In genomic region chr9:72315510-72316287, GRCh38 we compare ENCODE assay signal across 8 cellular contexts. TPM values are rescaled to one million over a fixed set of nuclear protein-coding genes. Genes with fewer than 3 reads are reported as not detected.
A peak's percentile ranks its signal among the peaks of the same experiment; 100 is the strongest.
DNase-seq lines count a peak whose midpoint lies in the region; ATAC-seq and TF ChIP-seq lines count a peak whose summit lies in the region.

No MANE protein-coding gene starts in this region.

- H3K36me3 ChIP-seq in mucosa of descending colon (ENCODE audit: low read depth) = no peaks in the 10 kb centered on the region

- peak overlapping the region; percentile 54 to 72 for H3K27ac ChIP-seq in coronary artery

- intact Hi-C loops in mucosa of descending colon (cut with DNase I, micrococcal nuclease) = no loop called here

- H3K4me3 Mint-ChIP-seq in T-helper 2 cell treated with Interferon-gamma antibody and Interleukin-4, amounts not matched to agents 5 μg/mL and 100 μg/mL, for 36 hours = no peak overlapping the region

- peaks cover 35% of the 10 kb centered on the region for H3K4me1 ChIP-seq in mucosa of descending colon (ENCODE audit: low read depth)

- H3K4me3 ChIP-seq in coronary artery = peak overlapping the region; percentile 61
- H3K4me3 ChIP-seq in mucosa of descending colon = no peak overlapping the region

- H3K9me3 Mint-ChIP-seq in T-helper 2 cell treated with Interferon-gamma antibody and Interleukin-4, amounts not matched to agents 5 μg/mL and 100 μg/mL, for 36 hours = no peaks in the 10 kb centered on the region

- peaks cover 2% of the 10 kb centered on the region for H3K27me3 Mint-ChIP-seq in T-helper 2 cell treated with Interferon-gamma antibody and Interleukin-4, amounts not matched to agents 5 μg/mL and 100 μg/mL, for 36 hours (ENCODE audit: low read depth)

- no peaks in the 10 kb centered on the region for H3K9me3 ChIP-seq in mucosa of descending colon

- ATAC-seq in mucosa of descending colon = peak; percentile 86

- no peaks in the 10 kb centered on the region for H3K4me1 Mint-ChIP-seq in T-helper 2 cell treated with Interferon-gamma antibody and Interleukin-4, amounts not matched to agents 5 μg/mL and 100 μg/mL, for 36 hours (ENCODE audit: low read depth)

- H3K36me3 Mint-ChIP-seq in T-helper 2 cell treated with Interferon-gamma antibody and Interleukin-4, amounts not matched to agents 5 μg/mL and 100 μg/mL, for 36 hours (ENCODE audit: low read depth) = no peaks in the 10 kb centered on the region

- no peak overlapping the region for H3K27ac Mint-ChIP-seq in T-helper 2 cell treated with Interferon-gamma antibody and Interleukin-4, amounts not matched to agents 5 μg/mL and 100 μg/mL, for 36 hours

- TF ChIP-seq CTCF in coronary artery (IDR thresholded peaks at IDR 0.05) = no peak
- no peak for TF ChIP-seq CTCF in mucosa of descending colon (IDR thresholded peaks at IDR 0.05)

- DNase-seq in COLO668 (lab: John Stamatoyannopoulos, UW; ENCODE audit: unreplicated experiment) (peak; percentile 13), NCI-H2029 (lab: John Stamatoyannopoulos, UW) (peak; percentile 60), coronary artery (ENCODE audit: low spot score) (peak; percentile 72), mucosa of descending colon (peak in 2 of 3 donors; percentile 47 to 65), NCI-H187 treated with DMSO at 0.1 percent for 48 hours (lab: John Stamatoyannopoulos, UW) (no peak), GM19238 (ENCODE audit: insufficient read length, low spot score) (no peak)
- no peak for DNase-seq in T-helper 2 cell treated with Interferon-gamma antibody and Interleukin-4, amounts not matched to agents 5 μg/mL and 100 μg/mL, for 36 hours (ENCODE audit: low spot score)
- DNase-seq in activated naive CD4-positive, alpha-beta T cell treated with Interleukin-2 at 50 U/mL for 16 hours = no peak

RNA-seq across cellular contexts. Expression of gene ZFAND5, which starts 49.3 kb away (rescaled TPM):
- 100 to 1,000 TPM; 147 to 181 (median 152) TPM for total RNA-seq in mucosa of descending colon

Comparison
In these comparisons a context has a peak if more than half of its experiments do, and no peak if none do; other contexts are left out.
1. DNase-seq: peak in COLO668 (single experiment), NCI-H2029 (single experiment), coronary artery (single experiment) and mucosa of descending colon (2 of 3); none in NCI-H187 treated with DMSO at 0.1 percent for 48 hours (single experiment), T-helper 2 cell treated with Interferon-gamma antibody and Interleukin-4, amounts not matched to agents 5 μg/mL and 100 μg/mL, for 36 hours (single experiment), activated naive CD4-positive, alpha-beta T cell treated with Interleukin-2 at 50 U/mL for 16 hours (single experiment) and GM19238 (single experiment).